ENCODE assay signal across 14 cellular contexts in the genomic region with DNA sequence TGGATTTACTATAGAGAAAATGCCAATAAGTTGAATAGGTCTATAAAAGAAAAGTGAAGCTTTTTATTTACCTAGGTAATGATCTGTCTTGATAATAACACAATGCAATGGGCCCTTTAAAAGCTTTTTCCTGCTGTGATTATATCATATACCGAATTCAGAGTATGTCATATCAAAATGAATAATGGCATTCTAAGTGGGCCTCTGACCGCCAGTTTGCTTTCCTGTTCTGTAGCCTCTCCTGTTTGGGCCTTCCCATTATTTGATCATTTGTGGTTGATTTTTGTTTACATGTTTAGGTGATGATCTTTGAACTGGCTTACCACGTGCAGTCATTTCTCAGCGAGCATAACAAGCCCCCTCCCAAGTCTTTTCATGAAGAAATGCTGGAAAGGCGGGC.
"Had no signal": no experiment of that assay in that cellular context is flagged by ENCODE, and none has a peak within 500 bp of the region (broad histone marks: within the 10 kb centered on the region; RNA-seq: fewer than 3 reads in every experiment).

No MANE protein-coding gene starts in this region.

- H3K27me3 Mint-ChIP-seq: activated CD4-positive, alpha-beta memory T cell treated with anti-CD3 and anti-CD28 coated beads, Interleukin-2, amount 10 ng/mL, durations not matched to agents 7 days and 5 days; central memory CD8-positive, alpha-beta T cell; dendritic cell treated with granulocyte-macrophage colony-stimulating factor and Interleukin-4, amounts not matched to agents 40 ng/mL and 50 ng/mL, for 4 days had no signal

- H3K4me1 ChIP-seq: pancreas, testis had no signal

- H3K27ac Mint-ChIP-seq: dendritic cell treated with granulocyte-macrophage colony-stimulating factor and Interleukin-4, amounts not matched to agents 40 ng/mL and 50 ng/mL, for 4 days had no signal

- H3K9me3 ChIP-seq: body of pancreas, pancreas, testis had no signal

- H3K9me3 Mint-ChIP-seq: activated CD4-positive, alpha-beta memory T cell treated with anti-CD3 and anti-CD28 coated beads, Interleukin-2, amount 10 ng/mL, durations not matched to agents 7 days and 5 days; central memory CD8-positive, alpha-beta T cell; dendritic cell treated with granulocyte-macrophage colony-stimulating factor and Interleukin-4, amounts not matched to agents 40 ng/mL and 50 ng/mL, for 4 days had no signal

- H3K27me3 ChIP-seq: body of pancreas, pancreas, testis had no signal

- ATAC-seq: body of pancreas; pancreas; stimulated activated naive CD8-positive, alpha-beta T cell treated with anti-CD3 and anti-CD28 coated beads, Interleukin-15, Interleukin-2, amounts not matched to agents 100 U/mL and 50 U/mL, for 24 hours had no signal

- H3K27ac ChIP-seq: body of pancreas, pancreas, testis had no signal

- H3K4me1 Mint-ChIP-seq: central memory CD8-positive, alpha-beta T cell; neural crest cell had no signal

- H3K4me3 Mint-ChIP-seq: activated CD4-positive, alpha-beta memory T cell treated with anti-CD3 and anti-CD28 coated beads, Interleukin-2, amount 10 ng/mL, durations not matched to agents 7 days and 5 days; central memory CD8-positive, alpha-beta T cell; dendritic cell treated with granulocyte-macrophage colony-stimulating factor and Interleukin-4, amounts not matched to agents 40 ng/mL and 50 ng/mL, for 4 days; neural crest cell had no signal

- DNase-seq: activated CD4-positive, alpha-beta memory T cell treated with anti-CD3 and anti-CD28 coated beads, Interleukin-2, amount 10 ng/mL, durations not matched to agents 7 days and 5 days; activated naive CD4-positive, alpha-beta T cell treated with Interleukin-2 at 50 U/mL for 16 hours; body of pancreas; erythroblast; hypothalamus; kidney glomerular epithelial cell; pancreas; stimulated activated CD4-positive, alpha-beta T cell treated with anti-CD3 and anti-CD28 coated beads, Interleukin-4, amount 100 ng/mL, for 1 hour; stimulated activated CD8-positive, alpha-beta memory T cell treated with anti-CD3 and anti-CD28 coated beads, Interleukin-4, amount 100 ng/mL, for 48 hours; stimulated activated naive CD8-positive, alpha-beta T cell treated with anti-CD3 and anti-CD28 coated beads, Interleukin-15, Interleukin-2, amounts not matched to agents 100 U/mL and 50 U/mL, for 24 hours; testis had no signal

- H3K4me3 ChIP-seq: body of pancreas, pancreas, testis had no signal
